Comparison of ENCODE assay signal across 8 cellular contexts in genomic region chr17:81396722-81397313, GRCh38. TPM values are rescaled to one million over a fixed set of nuclear protein-coding genes. Genes with fewer than 3 reads are reported as not detected.
DNase-seq lines count a peak whose midpoint lies in the region; ATAC-seq and TF ChIP-seq lines count a peak whose summit lies in the region.

No MANE protein-coding gene starts in this region.

- no peak overlapping the region for H3K4me3 Mint-ChIP-seq in activated CD8-positive, alpha-beta T cell treated with anti-CD3 and anti-CD28 coated beads for 36 hours
- H3K4me3 Mint-ChIP-seq in activated CD8-positive, alpha-beta T cell treated with anti-CD3 and anti-CD28 coated beads, Interleukin-2, amount 10 ng/mL, durations not matched to agents 7 days and 5 days, result no peak overlapping the region

- TF ChIP-seq POLR2A in body of pancreas (IDR thresholded peaks at IDR 0.05), result peak; percentile 13 to 27 (median 24)

- no peak overlapping the region for H3K27ac Mint-ChIP-seq in activated CD8-positive, alpha-beta T cell treated with anti-CD3 and anti-CD28 coated beads for 36 hours
- H3K27ac Mint-ChIP-seq in activated CD8-positive, alpha-beta T cell treated with anti-CD3 and anti-CD28 coated beads, Interleukin-2, amount 10 ng/mL, durations not matched to agents 7 days and 5 days, result no peak overlapping the region

- intact Hi-C loops in activated CD8-positive, alpha-beta T cell treated with anti-CD3 and anti-CD28 coated beads for 36 hours (cut with micrococcal nuclease), result no loop called here
- intact Hi-C loops in body of pancreas (cut with DNase I), result no loop called here

- WGBS in body of pancreas, 2 donors, result 0 to 1% methylated on average over 5 to 53 of the region's 61 CpGs

- H3K27me3 ChIP-seq in NT2/D1 (ENCODE audit: insufficient read depth, insufficient read length), result peaks cover 57% of the 10 kb centered on the region
- no peaks in the 10 kb centered on the region for H3K27me3 ChIP-seq in body of pancreas

- H3K9ac ChIP-seq in NT2/D1 (ENCODE audit: insufficient read length, low read depth), result peak overlapping the region; percentile 82

- CTCF ChIA-PET in activated CD8-positive, alpha-beta T cell treated with anti-CD3 and anti-CD28 coated beads for 36 hours (lab: Charles Lee), result interaction anchor here (1.7 to 6.2 kb wide), 2 partner anchors 87 to 144 kb away, joined by 4 to 29 read pairs; no protein-coding TSS in a partner anchor
- CTCF ChIA-PET in activated CD8-positive, alpha-beta T cell treated with anti-CD3 and anti-CD28 coated beads, Interleukin-2, amount 10 ng/mL, durations not matched to agents 7 days and 5 days (lab: Charles Lee), result interaction anchor here (0.9 kb wide), 1 partner anchor 88 kb away, joined by 4 read pairs; no protein-coding TSS in a partner anchor

- H3K9me3 Mint-ChIP-seq in activated CD8-positive, alpha-beta T cell treated with anti-CD3 and anti-CD28 coated beads for 36 hours, result no peaks in the 10 kb centered on the region
- H3K9me3 Mint-ChIP-seq in activated CD8-positive, alpha-beta T cell treated with anti-CD3 and anti-CD28 coated beads, Interleukin-2, amount 10 ng/mL, durations not matched to agents 7 days and 5 days (ENCODE audit: insufficient read depth), result no peaks in the 10 kb centered on the region

- H3K27me3 Mint-ChIP-seq in activated CD8-positive, alpha-beta T cell treated with anti-CD3 and anti-CD28 coated beads for 36 hours, result peaks cover 58% of the 10 kb centered on the region
- H3K27me3 Mint-ChIP-seq in activated CD8-positive, alpha-beta T cell treated with anti-CD3 and anti-CD28 coated beads, Interleukin-2, amount 10 ng/mL, durations not matched to agents 7 days and 5 days (ENCODE audit: low read depth), result peaks cover 59% of the 10 kb centered on the region

- H3K36me3 ChIP-seq in NT2/D1 (ENCODE audit: insufficient read depth, insufficient read length, low read length) (no peaks in the 10 kb centered on the region), body of pancreas (replicated peaks in 1 of 2; ENCODE audit: insufficient read depth in 1 of 2, low read depth in 2 of 2) (no peaks in the 10 kb centered on the region)

- peak overlapping the region; percentile 71 for H3K4me3 ChIP-seq in NT2/D1 (ENCODE audit: insufficient read length, low read depth)
- peak overlapping the region; percentile 24 to 54 for H3K4me3 ChIP-seq in body of pancreas

- peak overlapping the region; percentile 83 to 93 (median 88) for H3K27ac ChIP-seq in body of pancreas

- no peaks in the 10 kb centered on the region for H3K9me3 ChIP-seq in NT2/D1 (ENCODE audit: insufficient read depth, low read length)
- H3K9me3 ChIP-seq in body of pancreas, result no peaks in the 10 kb centered on the region

- no peaks in the 10 kb centered on the region for H3K36me3 Mint-ChIP-seq in activated CD8-positive, alpha-beta T cell treated with anti-CD3 and anti-CD28 coated beads for 36 hours (ENCODE audit: low read depth)
- peaks cover 9% of the 10 kb centered on the region for H3K36me3 Mint-ChIP-seq in activated CD8-positive, alpha-beta T cell treated with anti-CD3 and anti-CD28 coated beads, Interleukin-2, amount 10 ng/mL, durations not matched to agents 7 days and 5 days (ENCODE audit: low read depth)

- ATAC-seq in activated CD8-positive, alpha-beta T cell treated with anti-CD3 and anti-CD28 coated beads for 36 hours, result peak; percentile 11
- no peak for ATAC-seq in activated CD8-positive, alpha-beta T cell treated with anti-CD3 and anti-CD28 coated beads, Interleukin-2, amount 10 ng/mL, durations not matched to agents 7 days and 5 days
- ATAC-seq in body of pancreas, result no peak
- ATAC-seq in stimulated activated naive CD8-positive, alpha-beta T cell treated with anti-CD3 and anti-CD28 coated beads, Interleukin-15, Interleukin-2, amounts not matched to agents 100 U/mL and 50 U/mL, for 24 hours, result no peak
- ATAC-seq in GM21529 (IDR thresholded peaks at IDR 0.05; ENCODE audit: unreplicated experiment), result no peak

- no peak for TF ChIP-seq CTCF in activated CD8-positive, alpha-beta T cell treated with anti-CD3 and anti-CD28 coated beads for 36 hours (IDR thresholded peaks at IDR 0.05)
- no peak for TF ChIP-seq CTCF in body of pancreas (IDR thresholded peaks at IDR 0.05)

- peaks cover 25% of the 10 kb centered on the region for H3K4me1 Mint-ChIP-seq in activated CD8-positive, alpha-beta T cell treated with anti-CD3 and anti-CD28 coated beads for 36 hours (ENCODE audit: low read depth)
- H3K4me1 Mint-ChIP-seq in activated CD8-positive, alpha-beta T cell treated with anti-CD3 and anti-CD28 coated beads, Interleukin-2, amount 10 ng/mL, durations not matched to agents 7 days and 5 days (ENCODE audit: low read depth), result peaks cover 24% of the 10 kb centered on the region

- peak; percentile 41 for DNase-seq in activated CD8-positive, alpha-beta T cell treated with anti-CD3 and anti-CD28 coated beads for 36 hours
- no peak for DNase-seq in activated CD8-positive, alpha-beta T cell treated with anti-CD3 and anti-CD28 coated beads, Interleukin-2, amount 10 ng/mL, durations not matched to agents 7 days and 5 days
- DNase-seq in NT2/D1 (ENCODE audit: low read depth, low spot score) (no peak), body of pancreas (peak in 1 of 4 donors; percentile 53), islet precursor cell (peak; percentile 87), DMS153 (lab: John Stamatoyannopoulos, UW) (no peak)
- peak; percentile 49 for DNase-seq in stimulated activated naive CD8-positive, alpha-beta T cell treated with anti-CD3 and anti-CD28 coated beads, Interleukin-15, Interleukin-2, amounts not matched to agents 100 U/mL and 50 U/mL, for 24 hours

- H3K4me1 ChIP-seq in NT2/D1 (ENCODE audit: insufficient read depth, insufficient read length), result peaks cover 23% of the 10 kb centered on the region
- H3K4me1 ChIP-seq in body of pancreas, result peaks cover 59% of the 10 kb centered on the region

- POLR2A ChIA-PET in activated CD8-positive, alpha-beta T cell treated with anti-CD3 and anti-CD28 coated beads for 36 hours (lab: Charles Lee), result interaction anchor here (0.5 to 1.6 kb wide), 5 partner anchors 25 to 112 kb away, joined by 3 read pairs; no protein-coding TSS in a partner anchor
- POLR2A ChIA-PET in activated CD8-positive, alpha-beta T cell treated with anti-CD3 and anti-CD28 coated beads, Interleukin-2, amount 10 ng/mL, durations not matched to agents 7 days and 5 days (lab: Charles Lee), result interaction anchor here (0.6 kb wide), 1 partner anchor 1256 kb away, joined by 3 read pairs; no protein-coding TSS in a partner anchor

RNA-seq across cellular contexts. Expression of gene BAHCC1, which starts 1.6 kb away (rescaled TPM):
- total RNA-seq in activated CD8-positive, alpha-beta T cell treated with anti-CD3 and anti-CD28 coated beads for 36 hours, result under 1 TPM; 0.40 to 0.65 TPM
- total RNA-seq in activated CD8-positive, alpha-beta T cell treated with anti-CD3 and anti-CD28 coated beads, Interleukin-2, amount 10 ng/mL, durations not matched to agents 7 days and 5 days, result under 1 TPM; 0.87 to 0.91 TPM
- total RNA-seq in body of pancreas, result 10 to 100 TPM in 1 of 2 donors, 1 to 10 TPM in 1; 5.7 to 14.8 TPM

Comparison
In these comparisons a context has a peak if more than half of its experiments do, and no peak if none do; other contexts are left out.
1. DNase-seq: peak in activated CD8-positive, alpha-beta T cell treated with anti-CD3 and anti-CD28 coated beads for 36 hours (single experiment), islet precursor cell (single experiment) and stimulated activated naive CD8-positive, alpha-beta T cell treated with anti-CD3 and anti-CD28 coated beads, Interleukin-15, Interleukin-2, amounts not matched to agents 100 U/mL and 50 U/mL, for 24 hours (single experiment); none in activated CD8-positive, alpha-beta T cell treated with anti-CD3 and anti-CD28 coated beads, Interleukin-2, amount 10 ng/mL, durations not matched to agents 7 days and 5 days (single experiment), NT2/D1 (single experiment) and DMS153 (single experiment).